Comparison of ENCODE assay signal across 26 cellular contexts in genomic region chr14:94568186-94568585, GRCh38. TPM values are rescaled to one million over a fixed set of nuclear protein-coding genes. Genes with fewer than 3 reads are reported as not detected.
DNase-seq lines count a peak whose midpoint lies in the region; ATAC-seq and TF ChIP-seq lines count a peak whose summit lies in the region.
"Had no signal": no experiment of that assay in that cellular context is flagged by ENCODE, and none has a peak within 500 bp of the region (broad histone marks: within the 10 kb centered on the region; RNA-seq: fewer than 3 reads in every experiment).

No MANE protein-coding gene starts in this region.

- peak overlapping the region; percentile 6 for H3K27ac Mint-ChIP-seq in activated CD4-positive, alpha-beta T cell treated with anti-CD3 and anti-CD28 coated beads, Interleukin-2, amount 10 ng/mL, durations not matched to agents 7 days and 5 days
- no peak overlapping the region for H3K27ac Mint-ChIP-seq in activated CD4-positive, alpha-beta T cell treated with anti-CD3 and anti-CD28 coated beads for 36 hours
- no peak overlapping the region for H3K27ac Mint-ChIP-seq in CD8-positive, alpha-beta T cell
- H3K27ac Mint-ChIP-seq: B cell; CD4-positive, alpha-beta T cell; CD8-positive, alpha-beta memory T cell had no signal

- no peaks in the 10 kb centered on the region for H3K4me1 ChIP-seq in CD8-positive, alpha-beta T cell (ENCODE audit: insufficient read depth, low read length)
- H3K4me1 ChIP-seq: A549 had no signal

- no peak for ATAC-seq in activated CD4-positive, alpha-beta T cell treated with anti-CD3 and anti-CD28 coated beads for 36 hours
- ATAC-seq in CD8-positive, alpha-beta T cell = no peak
- ATAC-seq: A549, GM12878 had no signal

- H3K4me3 Mint-ChIP-seq in activated CD4-positive, alpha-beta T cell treated with anti-CD3 and anti-CD28 coated beads, Interleukin-2, amount 10 ng/mL, durations not matched to agents 7 days and 5 days = no peak overlapping the region
- H3K4me3 Mint-ChIP-seq in activated CD4-positive, alpha-beta T cell treated with anti-CD3 and anti-CD28 coated beads for 36 hours = no peak overlapping the region
- H3K4me3 Mint-ChIP-seq in CD8-positive, alpha-beta T cell = no peak overlapping the region
- H3K4me3 Mint-ChIP-seq: B cell; CD4-positive, alpha-beta T cell; CD8-positive, alpha-beta memory T cell had no signal

- H3K27me3 Mint-ChIP-seq in activated CD4-positive, alpha-beta T cell treated with anti-CD3 and anti-CD28 coated beads, Interleukin-2, amount 10 ng/mL, durations not matched to agents 7 days and 5 days = no peaks in the 10 kb centered on the region
- no peaks in the 10 kb centered on the region for H3K27me3 Mint-ChIP-seq in activated CD4-positive, alpha-beta T cell treated with anti-CD3 and anti-CD28 coated beads for 36 hours
- H3K27me3 Mint-ChIP-seq in CD8-positive, alpha-beta T cell (ENCODE audit: low read depth) = peaks cover 5% of the 10 kb centered on the region

- no peak for TF ChIP-seq CTCF in coronary artery (IDR thresholded peaks at IDR 0.05)
- TF ChIP-seq CTCF in CD8-positive, alpha-beta T cell (IDR thresholded peaks at IDR 0.05) = no peak

- H3K4me3 ChIP-seq in coronary artery = no peak overlapping the region
- H3K4me3 ChIP-seq in CD8-positive, alpha-beta T cell (ENCODE audit: low read depth, low read length) = no peak overlapping the region
- H3K4me3 ChIP-seq: A549; BLaER1 treated with 17β-estradiol and CSF1 and Interleukin-3, amounts not matched to agents 10 nM and 100 nM; GM12878 had no signal

- no peaks in the 10 kb centered on the region for H3K27me3 ChIP-seq in CD8-positive, alpha-beta T cell (ENCODE audit: insufficient read depth, low read length)
- H3K27me3 ChIP-seq: BLaER1 treated with 17β-estradiol and CSF1 and Interleukin-3, amounts not matched to agents 10 nM and 100 nM had no signal

- H3K27ac ChIP-seq in coronary artery = no peak overlapping the region
- H3K27ac ChIP-seq in CD8-positive, alpha-beta T cell (ENCODE audit: low read depth, low read length) = no peak overlapping the region
- H3K27ac ChIP-seq: 22Rv1; A549; BLaER1 treated with 17β-estradiol and CSF1 and Interleukin-3, amounts not matched to agents 10 nM and 100 nM; C4-2B had no signal

- H3K4me1 Mint-ChIP-seq in activated CD4-positive, alpha-beta T cell treated with anti-CD3 and anti-CD28 coated beads, Interleukin-2, amount 10 ng/mL, durations not matched to agents 7 days and 5 days = no peaks in the 10 kb centered on the region
- no peaks in the 10 kb centered on the region for H3K4me1 Mint-ChIP-seq in activated CD4-positive, alpha-beta T cell treated with anti-CD3 and anti-CD28 coated beads for 36 hours
- no peaks in the 10 kb centered on the region for H3K4me1 Mint-ChIP-seq in CD8-positive, alpha-beta T cell (ENCODE audit: low read depth)
- H3K4me1 Mint-ChIP-seq: B cell; CD8-positive, alpha-beta memory T cell had no signal

- H3K36me3 Mint-ChIP-seq in activated CD4-positive, alpha-beta T cell treated with anti-CD3 and anti-CD28 coated beads, Interleukin-2, amount 10 ng/mL, durations not matched to agents 7 days and 5 days (ENCODE audit: low read depth) = no peaks in the 10 kb centered on the region
- no peaks in the 10 kb centered on the region for H3K36me3 Mint-ChIP-seq in activated CD4-positive, alpha-beta T cell treated with anti-CD3 and anti-CD28 coated beads for 36 hours (ENCODE audit: low read depth)
- H3K36me3 Mint-ChIP-seq in CD8-positive, alpha-beta T cell = no peaks in the 10 kb centered on the region
- H3K36me3 Mint-ChIP-seq: CD8-positive, alpha-beta memory T cell had no signal

- CTCF ChIA-PET in activated CD4-positive, alpha-beta T cell treated with anti-CD3 and anti-CD28 coated beads, Interleukin-2, amount 10 ng/mL, durations not matched to agents 7 days and 5 days (lab: Charles Lee) = no interaction called here
- CTCF ChIA-PET in activated CD4-positive, alpha-beta T cell treated with anti-CD3 and anti-CD28 coated beads for 36 hours (lab: Charles Lee) = interaction anchor here (0.6 kb wide), 1 partner anchor 109 kb away, joined by 3 read pairs; no protein-coding TSS in a partner anchor
- CTCF ChIA-PET in CD8-positive, alpha-beta T cell (lab: Charles Lee) = no interaction called here

- intact Hi-C loops in activated CD4-positive, alpha-beta T cell treated with anti-CD3 and anti-CD28 coated beads for 36 hours (cut with DNase I, micrococcal nuclease) = no loop called here
- intact Hi-C loops in posterior vena cava (cut with DNase I) = no loop called here
- intact Hi-C loops in CD8-positive, alpha-beta T cell (cut with DNase I, micrococcal nuclease) = no loop called here

- DNase-seq in activated CD4-positive, alpha-beta T cell treated with anti-CD3 and anti-CD28 coated beads, Interleukin-2, amount 10 ng/mL, durations not matched to agents 7 days and 5 days = no peak
- DNase-seq in activated CD4-positive, alpha-beta T cell treated with anti-CD3 and anti-CD28 coated beads for 36 hours = no peak
- DNase-seq in coronary artery (ENCODE audit: low spot score) = peak; percentile 53
- peak; percentile 28 for DNase-seq in posterior vena cava (ENCODE audit: low spot score)
- no peak for DNase-seq in CD8-positive, alpha-beta T cell
- no peak for DNase-seq in NCI-H1092 (lab: John Stamatoyannopoulos, UW)
- DNase-seq: AML-193; CD4-positive, alpha-beta T cell; CD8-positive, alpha-beta memory T cell; COR-L47; DMS 273 treated with DMSO at 0.1 percent for 48 hours; DMS153; DMS53; DMS79; DND-41; EL; GDM1 had no signal

- no peaks in the 10 kb centered on the region for H3K9me3 Mint-ChIP-seq in activated CD4-positive, alpha-beta T cell treated with anti-CD3 and anti-CD28 coated beads, Interleukin-2, amount 10 ng/mL, durations not matched to agents 7 days and 5 days
- no peaks in the 10 kb centered on the region for H3K9me3 Mint-ChIP-seq in activated CD4-positive, alpha-beta T cell treated with anti-CD3 and anti-CD28 coated beads for 36 hours (ENCODE audit: low read depth)
- no peaks in the 10 kb centered on the region for H3K9me3 Mint-ChIP-seq in CD8-positive, alpha-beta T cell
- H3K9me3 Mint-ChIP-seq: CD4-positive, alpha-beta T cell had no signal

- H3K36me3 ChIP-seq in CD8-positive, alpha-beta T cell (ENCODE audit: insufficient read depth, low read length) = no peaks in the 10 kb centered on the region
- H3K36me3 ChIP-seq: BLaER1 treated with 17β-estradiol and CSF1 and Interleukin-3, amounts not matched to agents 10 nM and 100 nM had no signal

- POLR2A ChIA-PET in activated CD4-positive, alpha-beta T cell treated with anti-CD3 and anti-CD28 coated beads, Interleukin-2, amount 10 ng/mL, durations not matched to agents 7 days and 5 days (lab: Charles Lee) = no interaction called here
- POLR2A ChIA-PET in activated CD4-positive, alpha-beta T cell treated with anti-CD3 and anti-CD28 coated beads for 36 hours (lab: Charles Lee) = no interaction called here
- POLR2A ChIA-PET in CD8-positive, alpha-beta T cell (lab: Charles Lee) = no interaction called here

- no peaks in the 10 kb centered on the region for H3K9me3 ChIP-seq in CD8-positive, alpha-beta T cell (ENCODE audit: low read length)
- H3K9me3 ChIP-seq: A549; BLaER1 treated with 17β-estradiol and CSF1 and Interleukin-3, amounts not matched to agents 10 nM and 100 nM had no signal

RNA-seq across cellular contexts. Expression of gene SERPINA4, which starts 6.9 kb away (rescaled TPM):
- not detected for total RNA-seq in activated CD4-positive, alpha-beta T cell treated with anti-CD3 and anti-CD28 coated beads, Interleukin-2, amount 10 ng/mL, durations not matched to agents 7 days and 5 days
- total RNA-seq in activated CD4-positive, alpha-beta T cell treated with anti-CD3 and anti-CD28 coated beads for 36 hours = not detected
- not detected for total RNA-seq in posterior vena cava
- not detected for total RNA-seq in CD8-positive, alpha-beta T cell
- total RNA-seq: A172; B cell; CD4-positive, alpha-beta T cell; CD8-positive, alpha-beta memory T cell; Daoy; G401 had no signal

RNA-seq across cellular contexts. Expression of gene SERPINA5, which starts 13.0 kb away (rescaled TPM):
- not detected for total RNA-seq in activated CD4-positive, alpha-beta T cell treated with anti-CD3 and anti-CD28 coated beads, Interleukin-2, amount 10 ng/mL, durations not matched to agents 7 days and 5 days
- not detected for total RNA-seq in activated CD4-positive, alpha-beta T cell treated with anti-CD3 and anti-CD28 coated beads for 36 hours
- total RNA-seq in posterior vena cava = 10 to 100 TPM in 1 of 2 donors, 1 to 10 TPM in 1; 5.2 to 13.6 TPM
- not detected for total RNA-seq in CD8-positive, alpha-beta T cell
- total RNA-seq: A172; B cell; CD4-positive, alpha-beta T cell; CD8-positive, alpha-beta memory T cell; G401 had no signal

RNA-seq across cellular contexts. Expression of gene SERPINA3, which starts 44.0 kb away (rescaled TPM):
- not detected for total RNA-seq in activated CD4-positive, alpha-beta T cell treated with anti-CD3 and anti-CD28 coated beads, Interleukin-2, amount 10 ng/mL, durations not matched to agents 7 days and 5 days
- not detected for total RNA-seq in activated CD4-positive, alpha-beta T cell treated with anti-CD3 and anti-CD28 coated beads for 36 hours
- total RNA-seq in posterior vena cava = 100 to 1,000 TPM; 279 to 301 TPM
- total RNA-seq in CD8-positive, alpha-beta T cell = not detected
- total RNA-seq: A172; B cell; CD4-positive, alpha-beta T cell; CD8-positive, alpha-beta memory T cell; Daoy; G401 had no signal

RNA-seq across cellular contexts. Expression of gene SERPINA12, which starts 58.9 kb away (rescaled TPM):
- total RNA-seq in activated CD4-positive, alpha-beta T cell treated with anti-CD3 and anti-CD28 coated beads, Interleukin-2, amount 10 ng/mL, durations not matched to agents 7 days and 5 days = not detected
- total RNA-seq in activated CD4-positive, alpha-beta T cell treated with anti-CD3 and anti-CD28 coated beads for 36 hours = not detected
- not detected for total RNA-seq in posterior vena cava
- not detected for total RNA-seq in CD8-positive, alpha-beta T cell
- total RNA-seq: A172; B cell; CD4-positive, alpha-beta T cell; CD8-positive, alpha-beta memory T cell; Daoy; G401; GM12878 had no signal

Comparison
In these comparisons a context has a peak if more than half of its experiments do, and no peak if none do; other contexts are left out.
1. DNase-seq: peak in coronary artery (single experiment) and posterior vena cava (single experiment); none in activated CD4-positive, alpha-beta T cell treated with anti-CD3 and anti-CD28 coated beads, Interleukin-2, amount 10 ng/mL, durations not matched to agents 7 days and 5 days (single experiment), activated CD4-positive, alpha-beta T cell treated with anti-CD3 and anti-CD28 coated beads for 36 hours (single experiment), CD8-positive, alpha-beta T cell (0 of 7) and NCI-H1092 (single experiment).
2. RNA of gene SERPINA5, which starts 13.0 kb away (total RNA-seq): 5.2 to 13.6 TPM in posterior vena cava; not detected in activated CD4-positive, alpha-beta T cell treated with anti-CD3 and anti-CD28 coated beads, Interleukin-2, amount 10 ng/mL, durations not matched to agents 7 days and 5 days, not detected in activated CD4-positive, alpha-beta T cell treated with anti-CD3 and anti-CD28 coated beads for 36 hours and not detected in CD8-positive, alpha-beta T cell; every median in the first group is over 4 times any median in the second.
3. RNA of gene SERPINA3, which starts 44.0 kb away (total RNA-seq): 279 to 301 TPM in posterior vena cava; not detected in activated CD4-positive, alpha-beta T cell treated with anti-CD3 and anti-CD28 coated beads, Interleukin-2, amount 10 ng/mL, durations not matched to agents 7 days and 5 days, not detected in activated CD4-positive, alpha-beta T cell treated with anti-CD3 and anti-CD28 coated beads for 36 hours and not detected in CD8-positive, alpha-beta T cell; every median in the first group is over 100 times any median in the second.